Comparison of ENCODE assay signal across 8 cellular contexts in genomic region chr3:148309390-148310035, GRCh38.
DNase-seq lines count a peak whose midpoint lies in the region; ATAC-seq and TF ChIP-seq lines count a peak whose summit lies in the region.

No MANE protein-coding gene starts in this region.

- H3K27ac ChIP-seq in PC-3 (ENCODE audit: low read length) (no peak overlapping the region), esophagus muscularis mucosa (replicated peaks in 1 of 4) (no peak overlapping the region), smooth muscle cell (ENCODE audit: low read depth) (no peak overlapping the region)

- no peak overlapping the region for H3K4me3 ChIP-seq in PC-3 (ENCODE audit: low read length)
- no peak overlapping the region for H3K4me3 ChIP-seq in esophagus muscularis mucosa
- H3K4me3 ChIP-seq in smooth muscle cell: no peak overlapping the region

- 58% methylated on average over 4 of the region's 4 CpGs for WGBS in esophagus muscularis mucosa
- 38% methylated on average over 4 of the region's 4 CpGs for WGBS in smooth muscle cell (ENCODE audit: low lambda C conversion rate)

- BruUV-seq in PC-3 (replicated peaks; lab: Mats Ljungman, UMichigan): no TSS peak

- intact Hi-C loops in PC-3 (cut with micrococcal nuclease) (loop anchor here (1.0 to 5.0 kb wide), 3 partner anchors 57 to 637 kb away; no protein-coding TSS in a partner anchor), esophagus muscularis mucosa (cut with DNase I) (no loop called here)

- H3K9me2 ChIP-seq in PC-3 (replicated peaks; ENCODE audit: low read length): no peaks in the 10 kb centered on the region

- H2AFZ ChIP-seq in PC-3 (ENCODE audit: low read length) (no peak overlapping the region), smooth muscle cell (ENCODE audit: low read depth) (no peak overlapping the region)

- no peaks in the 10 kb centered on the region for H3K27me3 ChIP-seq in PC-3 (ENCODE audit: low read length)
- no peaks in the 10 kb centered on the region for H3K27me3 ChIP-seq in esophagus muscularis mucosa
- H3K27me3 ChIP-seq in smooth muscle cell (ENCODE audit: low read depth): no peaks in the 10 kb centered on the region

- no peaks in the 10 kb centered on the region for H4K20me1 ChIP-seq in PC-3 (ENCODE audit: low read length)
- H4K20me1 ChIP-seq in smooth muscle cell (ENCODE audit: low read depth): no peaks in the 10 kb centered on the region

- TF ChIP-seq CTCF in PC-3 (conservative IDR thresholded peaks at IDR 0.05; ENCODE audit: low read depth, low read length) (peak; percentile 87), esophagus muscularis mucosa (IDR thresholded peaks at IDR 0.05) (peak in 2 of 3 experiments; percentile 43 to 56), smooth muscle cell (IDR thresholded peaks at IDR 0.05; ENCODE audit: borderline replicate concordance, insufficient read depth, poor library complexity, severe bottlenecking) (peak; percentile 68)

- ATAC-seq in GM19463 (IDR thresholded peaks at IDR 0.05; ENCODE audit: unreplicated experiment) (peak; percentile 81), HG03354 (IDR thresholded peaks at IDR 0.05; ENCODE audit: poor library complexity, severe bottlenecking, unreplicated experiment) (peak; percentile 87), PC-3 (peak; percentile 89)

- H3K36me3 ChIP-seq in PC-3 (ENCODE audit: low read depth, low read length) (no peaks in the 10 kb centered on the region), esophagus muscularis mucosa (no peaks in the 10 kb centered on the region), smooth muscle cell (ENCODE audit: low read depth) (no peaks in the 10 kb centered on the region)

- CTCF ChIA-PET in PC-3 (lab: Charles Lee): no interaction called here

- H3K4me1 ChIP-seq in PC-3 (ENCODE audit: insufficient read depth, low read length) (no peaks in the 10 kb centered on the region), esophagus muscularis mucosa (no peaks in the 10 kb centered on the region), smooth muscle cell (ENCODE audit: low read depth) (no peaks in the 10 kb centered on the region)

- POLR2A ChIA-PET in PC-3 (lab: Charles Lee; ENCODE audit: unreplicated experiment): no interaction called here

- H3K9ac ChIP-seq in PC-3 (ENCODE audit: low read length): no peak overlapping the region
- H3K9ac ChIP-seq in smooth muscle cell (ENCODE audit: low read depth): no peak overlapping the region

- no peaks in the 10 kb centered on the region for H3K79me2 ChIP-seq in PC-3 (ENCODE audit: low read length)
- no peaks in the 10 kb centered on the region for H3K79me2 ChIP-seq in smooth muscle cell (ENCODE audit: low read depth)

- no peak for TF ChIP-seq POLR2A in esophagus muscularis mucosa (IDR thresholded peaks at IDR 0.05; ENCODE audit: low read depth)

- no peaks in the 10 kb centered on the region for H3F3A ChIP-seq in PC-3 (ENCODE audit: low read length, unreplicated experiment)
- H3F3A ChIP-seq in smooth muscle cell (ENCODE audit: low read depth): no peaks in the 10 kb centered on the region

- TF ChIP-seq EP300 in esophagus muscularis mucosa (IDR thresholded peaks at IDR 0.05): no peak

- H3K4me2 ChIP-seq in PC-3 (ENCODE audit: low read length) (no peak overlapping the region), smooth muscle cell (no peak overlapping the region)

- H3K9me3 ChIP-seq in PC-3 (ENCODE audit: low read length) (no peaks in the 10 kb centered on the region), esophagus muscularis mucosa (no peaks in the 10 kb centered on the region), smooth muscle cell (replicated peaks; ENCODE audit: low read depth) (no peaks in the 10 kb centered on the region)

- DNase-seq in NCI-H2171 treated with DMSO at 0.1 percent for 48 hours (lab: John Stamatoyannopoulos, UW) (peak; percentile 2), NCI-H2171 (lab: John Stamatoyannopoulos, UW) (no peak), PC-3 (peak; percentile 57), esophagus muscularis mucosa (ENCODE audit: extremely low spot score) (no peak), smooth muscle cell (lab: John Stamatoyannopoulos, UW; ENCODE audit: unreplicated experiment) (no peak)
- DNase-seq in effector CD4-positive, alpha-beta T cell: no peak

Comparison
In these comparisons a context has a peak if more than half of its experiments do, and no peak if none do; other contexts are left out.
1. DNase-seq: peak in NCI-H2171 treated with DMSO at 0.1 percent for 48 hours (single experiment) and PC-3 (single experiment); none in NCI-H2171 (single experiment), esophagus muscularis mucosa (single experiment), smooth muscle cell (single experiment) and effector CD4-positive, alpha-beta T cell (single experiment).
2. Peak in every context shown above with its lines, with median percentiles within 50 percentile points of each other: ATAC-seq and CTCF ChIP-seq.